In genomic region chr12:1851126-1851791, GRCh38 we compare ENCODE assay signal across 14 cellular contexts. TPM values are rescaled to one million over a fixed set of nuclear protein-coding genes. Genes with fewer than 3 reads are reported as not detected.
DNase-seq lines count a peak whose midpoint lies in the region; ATAC-seq and TF ChIP-seq lines count a peak whose summit lies in the region.
"Had no signal": no experiment of that assay in that cellular context is flagged by ENCODE, and none has a peak within 500 bp of the region (broad histone marks: within the 10 kb centered on the region; RNA-seq: fewer than 3 reads in every experiment).

No MANE protein-coding gene starts in this region.

- peaks cover 0 to 8% of the 10 kb centered on the region in 2 donors for H3K27me3 Mint-ChIP-seq in natural killer cell treated with Interleukin-12 subunit alpha and Interleukin-12 subunit beta and Interleukin-15 and Interleukin-18, amount 100 ng/mL, for 72 hours

- TF ChIP-seq CTCF in astrocyte of the cerebellum (IDR thresholded peaks at IDR 0.05; ENCODE audit: low read depth, low read length, missing control alignments) (no peak), adrenal gland (IDR thresholded peaks at IDR 0.05) (no peak)

- no peaks in the 10 kb centered on the region for H3K27me3 ChIP-seq in adrenal gland
- H3K27me3 ChIP-seq: BE2C, dorsolateral prefrontal cortex had no signal

- WGBS in adrenal gland, 4 donors: 70 to 74% (median 72%) methylated on average over 8 of the region's 8 CpGs

- no peaks in the 10 kb centered on the region for H3K36me3 ChIP-seq in adrenal gland (replicated peaks in 1 of 2)
- H3K36me3 ChIP-seq: BE2C, spleen had no signal

- H3K9me3 ChIP-seq in adrenal gland (replicated peaks in 1 of 3): peaks cover 0 to 10% (median 0%) of the 10 kb centered on the region in 3 donors

- in situ Hi-C loops in KBM-7 (cut with MboI; ENCODE audit: low pct_unique_long_range_greater_than_20kb, low sequenced_read_pairs) (no loop called here), astrocyte of the cerebellum (cut with HindIII; ENCODE audit: low sequenced_read_pairs) (no loop called here)

- no peaks in the 10 kb centered on the region for H3K4me1 ChIP-seq in adrenal gland (replicated peaks in 1 of 2)
- H3K4me1 ChIP-seq: BE2C, spleen had no signal

- H3K4me3 Mint-ChIP-seq in natural killer cell treated with Interleukin-12 subunit alpha and Interleukin-12 subunit beta and Interleukin-15 and Interleukin-18, amount 100 ng/mL, for 72 hours: no peak overlapping the region
- H3K4me3 Mint-ChIP-seq: activated naive CD4-positive, alpha-beta T cell treated with anti-CD3 and anti-CD28 coated beads for 36 hours had no signal

- no peak for ATAC-seq in natural killer cell treated with Interleukin-12 subunit alpha and Interleukin-12 subunit beta and Interleukin-15 and Interleukin-18, amount 100 ng/mL, for 72 hours
- ATAC-seq: Panc1 had no signal

- intact Hi-C loops in adrenal gland (cut with DNase I): no loop called here

- DNase-seq in AG20443 (ENCODE audit: low spot score) (peak; percentile 49), KBM-7 (peak; percentile 88), astrocyte of the cerebellum (ENCODE audit: low read depth) (peak; percentile 71), hepatic stellate cell (ENCODE audit: low spot score) (peak; percentile 45), NCI-H1105 treated with DMSO at 0.1 percent for 48 hours (lab: John Stamatoyannopoulos, UW) (no peak), adrenal gland (no peak), SW 1271 (lab: John Stamatoyannopoulos, UW) (no peak)
- DNase-seq in natural killer cell treated with Interleukin-12 subunit alpha and Interleukin-12 subunit beta and Interleukin-15 and Interleukin-18, amount 100 ng/mL, for 72 hours (ENCODE audit: low spot score): no peak
- DNase-seq: activated naive CD4-positive, alpha-beta T cell treated with anti-CD3 and anti-CD28 coated beads for 36 hours; BE2C; dorsolateral prefrontal cortex; spleen had no signal

- no peaks in the 10 kb centered on the region for H3K9me3 Mint-ChIP-seq in natural killer cell treated with Interleukin-12 subunit alpha and Interleukin-12 subunit beta and Interleukin-15 and Interleukin-18, amount 100 ng/mL, for 72 hours
- H3K9me3 Mint-ChIP-seq: activated naive CD4-positive, alpha-beta T cell treated with anti-CD3 and anti-CD28 coated beads for 36 hours had no signal

- H3K4me3 ChIP-seq in astrocyte of the cerebellum (ENCODE audit: low read depth, low read length) (no peak overlapping the region), adrenal gland (no peak overlapping the region)
- H3K4me3 ChIP-seq: dorsolateral prefrontal cortex, spleen had no signal

- no peaks in the 10 kb centered on the region for H3K4me1 Mint-ChIP-seq in natural killer cell treated with Interleukin-12 subunit alpha and Interleukin-12 subunit beta and Interleukin-15 and Interleukin-18, amount 100 ng/mL, for 72 hours (ENCODE audit: low read depth in 2 of 2)

- no peak for TF ChIP-seq POLR2A in adrenal gland (IDR thresholded peaks at IDR 0.05)

- H3K27ac ChIP-seq in adrenal gland: no peak overlapping the region
- H3K27ac ChIP-seq: spleen had no signal

- no peaks in the 10 kb centered on the region for H3K36me3 Mint-ChIP-seq in natural killer cell treated with Interleukin-12 subunit alpha and Interleukin-12 subunit beta and Interleukin-15 and Interleukin-18, amount 100 ng/mL, for 72 hours

- no peak overlapping the region for H3K27ac Mint-ChIP-seq in natural killer cell treated with Interleukin-12 subunit alpha and Interleukin-12 subunit beta and Interleukin-15 and Interleukin-18, amount 100 ng/mL, for 72 hours
- H3K27ac Mint-ChIP-seq: activated naive CD4-positive, alpha-beta T cell treated with anti-CD3 and anti-CD28 coated beads for 36 hours had no signal

RNA-seq across cellular contexts. Expression of gene LRTM2, which starts 30.9 kb away (rescaled TPM):
- total RNA-seq in adrenal gland: not detected
- not detected for polyA plus RNA-seq in adrenal gland
- not detected for total RNA-seq in natural killer cell treated with Interleukin-12 subunit alpha and Interleukin-12 subunit beta and Interleukin-15 and Interleukin-18, amount 100 ng/mL, for 72 hours
- total RNA-seq: activated naive CD4-positive, alpha-beta T cell treated with anti-CD3 and anti-CD28 coated beads for 36 hours; lower leg skin had no signal
- polyA plus RNA-seq: spleen had no signal

Comparison
In these comparisons a context has a peak if more than half of its experiments do, and no peak if none do; other contexts are left out.
1. DNase-seq: peak in AG20443 (single experiment), KBM-7 (single experiment), astrocyte of the cerebellum (single experiment) and hepatic stellate cell (single experiment); none in NCI-H1105 treated with DMSO at 0.1 percent for 48 hours (single experiment), adrenal gland (0 of 7), natural killer cell treated with Interleukin-12 subunit alpha and Interleukin-12 subunit beta and Interleukin-15 and Interleukin-18, amount 100 ng/mL, for 72 hours (single experiment) and SW 1271 (0 of 2).